8 cellular contexts compared by ENCODE assay signal in genomic region chr1:159141584-159142518, GRCh38. TPM values are rescaled to one million over a fixed set of nuclear protein-coding genes. Genes with fewer than 3 reads are reported as not detected.
A peak's percentile ranks its signal among the peaks of the same experiment; 100 is the strongest.
DNase-seq lines count a peak whose midpoint lies in the region; ATAC-seq and TF ChIP-seq lines count a peak whose summit lies in the region.
"Had no signal": no experiment of that assay in that cellular context is flagged by ENCODE, and none has a peak within 500 bp of the region (broad histone marks: within the 10 kb centered on the region; RNA-seq: fewer than 3 reads in every experiment).

No MANE protein-coding gene starts in this region.

- peaks cover 2% of the 10 kb centered on the region for H3K9me3 Mint-ChIP-seq in neural progenitor cell

- no peak for TF ChIP-seq POLR2A in lower leg skin (IDR thresholded peaks at IDR 0.05)

- peaks cover 13% of the 10 kb centered on the region for H3F3A ChIP-seq in neural progenitor cell (ENCODE audit: low read depth)

- H3K4me1 ChIP-seq in neural progenitor cell = peaks cover 18% of the 10 kb centered on the region

- no peak for ATAC-seq in HG02938 (IDR thresholded peaks at IDR 0.05; ENCODE audit: unreplicated experiment)

- no peaks in the 10 kb centered on the region for H3K27me3 ChIP-seq in neural progenitor cell

- H4K20me1 ChIP-seq in neural progenitor cell (ENCODE audit: low read depth) = no peaks in the 10 kb centered on the region

- TF ChIP-seq CTCF in neural progenitor cell (IDR thresholded peaks at IDR 0.05) (no peak), lower leg skin (IDR thresholded peaks at IDR 0.05) (no peak)

- H3K4me3 ChIP-seq in neural progenitor cell (peak overlapping the region; percentile 48), lower leg skin (ENCODE audit: low read depth, poor library complexity, severe bottlenecking) (no peak overlapping the region)

- H3K4me1 Mint-ChIP-seq in neural progenitor cell = peaks cover 16% of the 10 kb centered on the region

- no peak overlapping the region for H3K27ac Mint-ChIP-seq in neural progenitor cell

- H2AFZ ChIP-seq in neural progenitor cell (replicated peaks) = peak overlapping the region; percentile 52

- no peaks in the 10 kb centered on the region for H3K9me3 ChIP-seq in neural progenitor cell (ENCODE audit: low read depth)

- H3K4me2 ChIP-seq in neural progenitor cell = peak overlapping the region; percentile 72

- H3K9ac ChIP-seq in neural progenitor cell = no peak overlapping the region

- intact Hi-C loops in lower leg skin (cut with DNase I; ENCODE audit: low total_unique reads) = no loop called here

- peaks cover 8% of the 10 kb centered on the region for H3K36me3 Mint-ChIP-seq in neural progenitor cell

- H3K36me3 ChIP-seq in neural progenitor cell = no peaks in the 10 kb centered on the region

- WGBS in lower leg skin, 2 donors = 38 to 41% methylated on average over 19 of the region's 19 CpGs

- no peak overlapping the region for H3K4me3 Mint-ChIP-seq in neural progenitor cell

- DNase-seq in GM03348 (ENCODE audit: low spot score) (peak; percentile 16), NCI-H2227 (lab: John Stamatoyannopoulos, UW; ENCODE audit: unreplicated experiment) (peak; percentile 89), neural progenitor cell (ENCODE audit: low spot score) (peak; percentile 90), lower leg skin (ENCODE audit: low spot score in 2 of 2) (no peak), NCI-H1694 (lab: John Stamatoyannopoulos, UW) (no peak)

- peak overlapping the region; percentile 66 for H3K27ac ChIP-seq in cingulate gyrus (ENCODE audit: low read depth, low read length)
- H3K27ac ChIP-seq in neural progenitor cell = peak overlapping the region; percentile 23

- peaks cover 2% of the 10 kb centered on the region for H3K27me3 Mint-ChIP-seq in neural progenitor cell (ENCODE audit: insufficient read depth, low read depth)

- H3K79me2 ChIP-seq in neural progenitor cell (ENCODE audit: low read depth) = no peaks in the 10 kb centered on the region

RNA-seq across cellular contexts. Expression of gene CADM3, which starts 29.6 kb away (rescaled TPM):
- total RNA-seq in neural progenitor cell (ENCODE audit: low replicate concordance) (6.9 and 15.3 TPM in 2 replicates), lower leg skin (10 to 100 TPM in 1 of 4 donors, 1 to 10 TPM in 3; 2.6 to 11.0 (median 6.6) TPM)
- total RNA-seq: HT-29 had no signal

Comparison
In these comparisons a context has a peak if more than half of its experiments do, and no peak if none do; other contexts are left out.
1. DNase-seq: peak in GM03348 (single experiment), NCI-H2227 (single experiment) and neural progenitor cell (single experiment); none in lower leg skin (0 of 2) and NCI-H1694 (single experiment).